ENCODE assay signal across 31 cellular contexts in genomic region chr22:41650229-41650628, GRCh38. TPM values are rescaled to one million over a fixed set of nuclear protein-coding genes. Genes with fewer than 3 reads are reported as not detected.
"Had no signal": no experiment of that assay in that cellular context is flagged by ENCODE, and none has a peak within 500 bp of the region (broad histone marks: within the 10 kb centered on the region; RNA-seq: fewer than 3 reads in every experiment).

No MANE protein-coding gene starts in this region.

- FAIRE-seq: TTC549 had no signal

- H3K4me3 ChIP-seq: ascending aorta, cardiac muscle cell, MG63, SJCRH30, SK-N-MC had no signal

- H3K27ac Mint-ChIP-seq: activated CD4-positive, alpha-beta T cell treated with anti-CD3 and anti-CD28 coated beads for 36 hours; activated CD4-positive, alpha-beta T cell treated with anti-CD3 and anti-CD28 coated beads, Interleukin-2, amount 10 ng/mL, durations not matched to agents 7 days and 5 days; activated naive CD4-positive, alpha-beta T cell treated with anti-CD3 and anti-CD28 coated beads for 36 hours; activated naive CD4-positive, alpha-beta T cell treated with anti-CD3 and anti-CD28 coated beads, Interleukin-2, amount 50 U/mL, for 72 hours; activated T-cell treated with anti-CD3 and anti-CD28 coated beads, Interleukin-2, amount 50 U/mL, for 72 hours; activated T-helper 17 cell treated with anti-CD3 and anti-CD28 coated beads, Interleukin-2, amount 50 U/mL, for 72 hours had no signal

- H3K9me3 ChIP-seq: ascending aorta, MG63, SJCRH30 had no signal

- H3K27me3 ChIP-seq: ascending aorta, cardiac muscle cell, MG63, SJCRH30 had no signal

- H3K27me3 Mint-ChIP-seq: activated CD4-positive, alpha-beta T cell treated with anti-CD3 and anti-CD28 coated beads for 36 hours; activated CD4-positive, alpha-beta T cell treated with anti-CD3 and anti-CD28 coated beads, Interleukin-2, amount 10 ng/mL, durations not matched to agents 7 days and 5 days; activated T-helper 17 cell treated with anti-CD3 and anti-CD28 coated beads, Interleukin-2, amount 50 U/mL, for 72 hours; central memory CD8-positive, alpha-beta T cell had no signal

- H3K9me3 Mint-ChIP-seq: activated CD4-positive, alpha-beta T cell treated with anti-CD3 and anti-CD28 coated beads, Interleukin-2, amount 10 ng/mL, durations not matched to agents 7 days and 5 days; activated naive CD4-positive, alpha-beta T cell treated with anti-CD3 and anti-CD28 coated beads for 36 hours; activated naive CD4-positive, alpha-beta T cell treated with anti-CD3 and anti-CD28 coated beads, Interleukin-2, amount 50 U/mL, for 72 hours; activated T-cell treated with anti-CD3 and anti-CD28 coated beads, Interleukin-2, amount 50 U/mL, for 72 hours; activated T-helper 17 cell treated with anti-CD3 and anti-CD28 coated beads, Interleukin-2, amount 50 U/mL, for 72 hours; central memory CD8-positive, alpha-beta T cell had no signal

- H3K4me3 Mint-ChIP-seq: activated CD4-positive, alpha-beta T cell treated with anti-CD3 and anti-CD28 coated beads for 36 hours; activated CD4-positive, alpha-beta T cell treated with anti-CD3 and anti-CD28 coated beads, Interleukin-2, amount 10 ng/mL, durations not matched to agents 7 days and 5 days; activated naive CD4-positive, alpha-beta T cell treated with anti-CD3 and anti-CD28 coated beads for 36 hours; activated T-cell treated with anti-CD3 and anti-CD28 coated beads, Interleukin-2, amount 50 U/mL, for 72 hours; activated T-helper 17 cell treated with anti-CD3 and anti-CD28 coated beads, Interleukin-2, amount 50 U/mL, for 72 hours; central memory CD8-positive, alpha-beta T cell had no signal

- H3K27ac ChIP-seq: ascending aorta, cardiac muscle cell, SJCRH30, SK-N-MC had no signal

- ATAC-seq: activated CD4-positive, alpha-beta T cell treated with anti-CD3 and anti-CD28 coated beads for 36 hours; activated CD4-positive, CD25-positive, alpha-beta regulatory T cell treated with anti-CD3 and anti-CD28 coated beads, Interleukin-2, amount 50 U/mL, for 24 hours; activated naive CD4-positive, alpha-beta T cell treated with anti-CD3 and anti-CD28 coated beads, Interleukin-2, amount 50 U/mL, for 72 hours; activated T-cell treated with anti-CD3 and anti-CD28 coated beads, Interleukin-2, amount 50 U/mL, for 72 hours; activated T-helper 17 cell treated with anti-CD3 and anti-CD28 coated beads, Interleukin-2, amount 50 U/mL, for 72 hours; Panc1 had no signal

- H3K4me1 ChIP-seq: ascending aorta, SJCRH30 had no signal

- H3K4me1 Mint-ChIP-seq: central memory CD8-positive, alpha-beta T cell had no signal

- DNase-seq: activated CD4-positive, alpha-beta T cell treated with anti-CD3 and anti-CD28 coated beads for 36 hours; activated CD4-positive, alpha-beta T cell treated with anti-CD3 and anti-CD28 coated beads, Interleukin-2, amount 10 ng/mL, durations not matched to agents 7 days and 5 days; activated CD4-positive, alpha-beta T cell treated with anti-CD3 and anti-CD28 coated beads, Interleukin-2, amount 50 U/mL, for 48 hours; activated CD8-positive, alpha-beta memory T cell treated with anti-CD3 and anti-CD28 coated beads, Interleukin-2, amount 50 U/mL, for 4 hours; activated gamma-delta T cell treated with Interleukin-2 at 50 U/mL for 16 hours; activated naive CD4-positive, alpha-beta T cell treated with anti-CD3 and anti-CD28 coated beads for 36 hours; activated T-cell treated with anti-CD3 and anti-CD28 coated beads, Interleukin-2, amount 50 U/mL, for 72 hours; amygdala; Kasumi-1; KG1; MG63; NCI-H1048; NCI-H1105 treated with DMSO at 0.1 percent for 48 hours; NCI-H1436; NCI-H1694 treated with DMSO at 0.1 percent for 48 hours; NCI-H2029; NCI-H345; NCI-H524 treated with DMSO at 0.1 percent for 48 hours; SHP77; SJCRH30; T1000 had no signal

RNA-seq across cellular contexts. Expression of gene MEI1, which starts 49.1 kb away (rescaled TPM):
- total RNA-seq: ascending aorta, RPMI7951, SJCRH30 had no signal
